ENCODE assay signal across 10 cellular contexts in genomic region chr18:63444567-63444966, GRCh38. TPM values are rescaled to one million over a fixed set of nuclear protein-coding genes. Genes with fewer than 3 reads are reported as not detected.
A peak's percentile ranks its signal among the peaks of the same experiment; 100 is the strongest.
DNase-seq lines count a peak whose midpoint lies in the region; ATAC-seq lines count a peak whose summit lies in the region.
"Had no signal": no experiment of that assay in that cellular context is flagged by ENCODE, and none has a peak within 500 bp of the region (broad histone marks: within the 10 kb centered on the region; RNA-seq: fewer than 3 reads in every experiment).

No MANE protein-coding gene starts in this region.

- DNase-seq in A172 (ENCODE audit: low spot score) (peak; percentile 66), HCEC 1CT (peak; percentile 89), SKM-1 treated with dmso at 0.1 percent for 144 hours (lab: John Stamatoyannopoulos, UW; ENCODE audit: unreplicated experiment) (peak; percentile 93), hepatic stellate cell (ENCODE audit: low spot score) (peak; percentile 34), hypothalamus (lab: John Stamatoyannopoulos, UW) (no peak), NCI-H524 (lab: John Stamatoyannopoulos, UW) (no peak)
- DNase-seq in activated CD8-positive, alpha-beta memory T cell treated with anti-CD3 and anti-CD28 coated beads, Interleukin-2, amount 10 ng/mL, durations not matched to agents 7 days and 5 days, result no peak
- DNase-seq in T-helper 2 cell treated with Interferon-gamma antibody and Interleukin-4, amounts not matched to agents 5 μg/mL and 100 μg/mL, for 36 hours (ENCODE audit: low spot score), result no peak
- DNase-seq: BE2C, NCI-H446 had no signal

- H3K4me1 Mint-ChIP-seq in activated CD8-positive, alpha-beta memory T cell treated with anti-CD3 and anti-CD28 coated beads, Interleukin-2, amount 10 ng/mL, durations not matched to agents 7 days and 5 days, result no peaks in the 10 kb centered on the region
- no peaks in the 10 kb centered on the region for H3K4me1 Mint-ChIP-seq in T-helper 2 cell treated with Interferon-gamma antibody and Interleukin-4, amounts not matched to agents 5 μg/mL and 100 μg/mL, for 36 hours (ENCODE audit: low read depth)

- peaks cover 22% of the 10 kb centered on the region for H3K27me3 Mint-ChIP-seq in activated CD8-positive, alpha-beta memory T cell treated with anti-CD3 and anti-CD28 coated beads, Interleukin-2, amount 10 ng/mL, durations not matched to agents 7 days and 5 days
- H3K27me3 Mint-ChIP-seq in T-helper 2 cell treated with Interferon-gamma antibody and Interleukin-4, amounts not matched to agents 5 μg/mL and 100 μg/mL, for 36 hours (ENCODE audit: low read depth), result peaks cover 14% of the 10 kb centered on the region

- ATAC-seq in activated CD8-positive, alpha-beta memory T cell treated with anti-CD3 and anti-CD28 coated beads, Interleukin-2, amount 10 ng/mL, durations not matched to agents 7 days and 5 days, result no peak

- H3K27ac Mint-ChIP-seq in activated CD8-positive, alpha-beta memory T cell treated with anti-CD3 and anti-CD28 coated beads, Interleukin-2, amount 10 ng/mL, durations not matched to agents 7 days and 5 days, result no peak overlapping the region
- no peak overlapping the region for H3K27ac Mint-ChIP-seq in T-helper 2 cell treated with Interferon-gamma antibody and Interleukin-4, amounts not matched to agents 5 μg/mL and 100 μg/mL, for 36 hours

- H3K4me3 Mint-ChIP-seq in activated CD8-positive, alpha-beta memory T cell treated with anti-CD3 and anti-CD28 coated beads, Interleukin-2, amount 10 ng/mL, durations not matched to agents 7 days and 5 days, result no peak overlapping the region
- H3K4me3 Mint-ChIP-seq in T-helper 2 cell treated with Interferon-gamma antibody and Interleukin-4, amounts not matched to agents 5 μg/mL and 100 μg/mL, for 36 hours, result no peak overlapping the region

- CTCF ChIA-PET in activated CD8-positive, alpha-beta memory T cell treated with anti-CD3 and anti-CD28 coated beads, Interleukin-2, amount 10 ng/mL, durations not matched to agents 7 days and 5 days (lab: Charles Lee), result interaction anchor here (1.0 to 1.5 kb wide), 3 partner anchors 103 to 121 kb away, joined by 3 to 5 read pairs (median 3); no protein-coding TSS in a partner anchor

- no peaks in the 10 kb centered on the region for H3K36me3 Mint-ChIP-seq in activated CD8-positive, alpha-beta memory T cell treated with anti-CD3 and anti-CD28 coated beads, Interleukin-2, amount 10 ng/mL, durations not matched to agents 7 days and 5 days
- H3K36me3 Mint-ChIP-seq in T-helper 2 cell treated with Interferon-gamma antibody and Interleukin-4, amounts not matched to agents 5 μg/mL and 100 μg/mL, for 36 hours (ENCODE audit: low read depth), result no peaks in the 10 kb centered on the region

- no peaks in the 10 kb centered on the region for H3K9me3 Mint-ChIP-seq in activated CD8-positive, alpha-beta memory T cell treated with anti-CD3 and anti-CD28 coated beads, Interleukin-2, amount 10 ng/mL, durations not matched to agents 7 days and 5 days (ENCODE audit: low read depth)
- H3K9me3 Mint-ChIP-seq in T-helper 2 cell treated with Interferon-gamma antibody and Interleukin-4, amounts not matched to agents 5 μg/mL and 100 μg/mL, for 36 hours, result no peaks in the 10 kb centered on the region

RNA-seq across cellular contexts. Expression of gene VPS4B, which starts 22.3 kb away (rescaled TPM):
- total RNA-seq in A172 (2014; rRNA removed; shearing (Covaris generic)), result 33.8 and 41.8 TPM in 2 replicates
- 10 to 100 TPM; 63.3 to 64.8 TPM for total RNA-seq in activated CD8-positive, alpha-beta memory T cell treated with anti-CD3 and anti-CD28 coated beads, Interleukin-2, amount 10 ng/mL, durations not matched to agents 7 days and 5 days

RNA-seq across cellular contexts. Expression of gene SERPINB5, which starts 32.2 kb away (rescaled TPM):
- 0.19 TPM in 1 of 2 replicates, not detected in the other for total RNA-seq in A172 (2014; rRNA removed; shearing (Covaris generic))
- total RNA-seq in activated CD8-positive, alpha-beta memory T cell treated with anti-CD3 and anti-CD28 coated beads, Interleukin-2, amount 10 ng/mL, durations not matched to agents 7 days and 5 days, result not detected

Comparison
In these comparisons a context has a peak if more than half of its experiments do, and no peak if none do; other contexts are left out.
1. DNase-seq: peak in A172 (single experiment), HCEC 1CT (single experiment), SKM-1 treated with dmso at 0.1 percent for 144 hours (single experiment) and hepatic stellate cell (single experiment); none in hypothalamus (0 of 51), NCI-H524 (0 of 2), activated CD8-positive, alpha-beta memory T cell treated with anti-CD3 and anti-CD28 coated beads, Interleukin-2, amount 10 ng/mL, durations not matched to agents 7 days and 5 days (single experiment) and T-helper 2 cell treated with Interferon-gamma antibody and Interleukin-4, amounts not matched to agents 5 μg/mL and 100 μg/mL, for 36 hours (single experiment).